In the genomic region with DNA sequence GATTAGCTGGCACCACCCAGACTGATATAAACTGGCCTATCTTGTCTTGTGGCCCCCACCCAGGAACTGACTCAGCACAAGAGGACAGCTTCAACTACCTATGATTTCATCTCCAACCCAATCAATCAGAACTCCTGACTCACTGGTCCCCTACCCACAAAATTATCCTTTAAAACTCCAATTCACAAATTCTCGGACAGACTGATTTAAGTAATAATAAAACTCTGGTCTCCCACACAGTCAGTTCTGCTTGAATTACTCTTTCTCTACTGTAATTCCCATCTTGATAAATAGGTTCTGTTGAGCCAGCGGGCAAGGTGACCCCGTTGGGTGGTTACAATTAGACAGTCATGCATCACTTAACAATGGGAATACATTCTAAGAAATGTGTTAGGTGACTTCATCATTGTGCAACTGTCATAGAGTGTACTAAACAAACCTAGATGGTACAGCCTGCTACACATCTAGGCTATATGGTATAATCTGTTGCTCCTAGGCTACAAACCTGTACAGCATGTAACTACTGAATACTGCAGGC, we compare ENCODE assay signal across 1 cellular context.
TF ChIP-seq lines count a peak whose summit lies in the region.

No MANE protein-coding gene starts in this region.

TF ChIP-seq in K562, 482 proteins besides CTCF, POLR2A, EP300 and RAD21 (continued from another document):
- TF ChIP-seq, protein P1, sequence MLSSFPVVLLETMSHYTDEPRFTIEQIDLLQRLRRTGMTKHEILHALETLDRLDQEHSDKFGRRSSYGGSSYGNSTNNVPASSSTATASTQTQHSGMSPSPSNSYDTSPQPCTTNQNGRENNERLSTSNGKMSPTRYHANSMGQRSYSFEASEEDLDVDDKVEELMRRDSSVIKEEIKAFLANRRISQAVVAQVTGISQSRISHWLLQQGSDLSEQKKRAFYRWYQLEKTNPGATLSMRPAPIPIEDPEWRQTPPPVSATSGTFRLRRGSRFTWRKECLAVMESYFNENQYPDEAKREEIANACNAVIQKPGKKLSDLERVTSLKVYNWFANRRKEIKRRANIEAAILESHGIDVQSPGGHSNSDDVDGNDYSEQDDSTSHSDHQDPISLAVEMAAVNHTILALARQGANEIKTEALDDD (IDR thresholded peaks at IDR 0.05) = peak; percentile 64; the same call in 1 of the 2 replicates
- no peak for TF ChIP-seq SUPT5H (IDR thresholded peaks at IDR 0.05)
- no peak for TF ChIP-seq ZBTB8A (IDR thresholded peaks at IDR 0.05; ENCODE audit: partially characterized antibody)
- 0 out of 2 replicates have a peak, but pooled peaks have one; percentile 24 for TF ChIP-seq MAFG (tag; conservative IDR thresholded peaks at IDR 0.05)
- TF ChIP-seq NR3C1 (CRISPR knock-in tag; IDR thresholded peaks at IDR 0.05) = no peak
- peak; percentile 73 for TF ChIP-seq NFE2 (IDR thresholded peaks at IDR 0.05; ENCODE audit: low read depth)
- TF ChIP-seq, protein P2, sequence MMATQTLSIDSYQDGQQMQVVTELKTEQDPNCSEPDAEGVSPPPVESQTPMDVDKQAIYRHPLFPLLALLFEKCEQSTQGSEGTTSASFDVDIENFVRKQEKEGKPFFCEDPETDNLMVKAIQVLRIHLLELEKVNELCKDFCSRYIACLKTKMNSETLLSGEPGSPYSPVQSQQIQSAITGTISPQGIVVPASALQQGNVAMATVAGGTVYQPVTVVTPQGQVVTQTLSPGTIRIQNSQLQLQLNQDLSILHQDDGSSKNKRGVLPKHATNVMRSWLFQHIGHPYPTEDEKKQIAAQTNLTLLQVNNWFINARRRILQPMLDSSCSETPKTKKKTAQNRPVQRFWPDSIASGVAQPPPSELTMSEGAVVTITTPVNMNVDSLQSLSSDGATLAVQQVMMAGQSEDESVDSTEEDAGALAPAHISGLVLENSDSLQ (IDR thresholded peaks at IDR 0.05) = peak; percentile 43
- peak; percentile 53 to 67; a peak in 3 of 4 replicates for TF ChIP-seq KDM1A (IDR thresholded peaks at IDR 0.05)
- TF ChIP-seq NEUROD1 (IDR thresholded peaks at IDR 0.05; ENCODE audit: borderline replicate concordance, low read depth, low read length, partially characterized antibody) = no peak
TF ChIP-seq in K562: peak in this region for 15.
